1 cellular context compared by ENCODE assay signal in the genomic region with DNA sequence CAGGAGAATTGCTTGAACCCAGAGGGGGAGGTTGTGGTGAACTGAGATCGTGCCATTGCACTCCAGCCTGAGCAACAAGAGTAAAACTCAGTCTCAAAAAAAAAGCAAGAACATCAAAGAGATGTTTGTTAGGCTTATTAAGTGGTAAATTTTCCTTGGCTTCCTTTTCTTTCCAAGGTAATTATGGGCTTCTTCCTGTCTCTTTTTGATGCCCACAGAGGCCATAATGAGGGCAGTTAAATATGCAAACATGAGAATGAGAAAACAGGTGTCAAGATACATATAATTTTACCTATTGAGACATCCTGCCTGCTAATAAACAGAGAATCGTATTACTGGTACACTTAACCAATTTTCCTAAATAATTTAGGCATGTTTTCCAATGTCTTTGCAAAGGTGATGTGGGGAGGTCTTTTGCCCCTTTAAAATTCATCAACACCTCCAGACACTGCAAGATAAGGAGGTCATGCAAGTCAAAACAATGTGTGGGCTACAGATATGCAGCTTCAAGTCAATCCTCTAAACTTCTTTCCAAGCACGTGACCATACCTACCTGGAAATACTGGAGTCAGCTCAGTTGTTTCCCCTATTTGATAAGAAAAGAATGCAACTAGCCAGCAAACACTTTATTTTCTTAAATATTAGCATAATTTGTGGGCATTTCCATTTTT.
A peak's percentile ranks its signal among the peaks of the same experiment; 100 is the strongest.
TF ChIP-seq lines count a peak whose summit lies in the region.

No MANE protein-coding gene starts in this region.

TF ChIP-seq in GM12878, 131 proteins besides CTCF, POLR2A, EP300 and RAD21 (continued from another document):
- TF ChIP-seq BHLHE40 (IDR thresholded peaks at IDR 0.05; ENCODE audit: borderline replicate concordance in 1 of 2, low read depth in 2 of 2, low read length in 1 of 2): peak in 1 of 2 experiments; percentile 56; a peak in 1 of 4 replicates
- TF ChIP-seq ESRRA (IDR thresholded peaks at IDR 0.05; ENCODE audit: low read length): no peak
- TF ChIP-seq RAD51 (IDR thresholded peaks at IDR 0.05): peak; percentile 69; the same call in 1 of the 2 replicates
- no peak for TF ChIP-seq SUPT20H (IDR thresholded peaks at IDR 0.05; ENCODE audit: borderline replicate concordance, control insufficient read depth, low read depth, low read length)
